10 cellular contexts compared by ENCODE assay signal in the genomic region with DNA sequence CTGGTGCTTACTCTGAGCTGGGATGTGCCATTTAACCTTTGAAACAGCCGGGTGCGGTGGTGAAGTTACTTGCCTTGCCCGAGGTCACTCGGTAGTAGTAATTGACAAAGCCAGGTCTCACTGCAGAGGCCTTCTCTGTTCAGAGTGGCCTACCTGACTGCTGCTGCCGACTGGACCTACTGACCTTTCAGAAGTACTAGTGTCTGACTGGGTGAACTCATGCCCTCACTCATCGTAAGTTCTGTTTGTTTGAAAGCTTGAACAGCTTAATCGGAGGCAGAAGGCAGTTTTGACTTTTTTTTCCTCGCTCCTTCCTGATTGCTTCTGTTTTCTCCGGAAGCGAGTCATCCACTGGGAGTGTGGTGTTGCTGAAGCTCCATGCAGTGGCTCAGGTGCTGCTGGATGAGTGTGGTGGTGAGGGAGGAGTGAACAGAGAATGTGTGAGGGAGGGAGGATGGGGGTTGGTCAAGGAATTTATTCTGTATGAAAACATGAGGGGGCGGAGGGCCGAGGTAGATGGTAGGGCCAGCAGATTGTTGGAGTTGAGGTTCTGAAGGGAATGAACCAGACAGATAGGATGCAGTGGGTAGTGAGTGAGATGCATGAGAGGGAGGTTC. TPM values are rescaled to one million over a fixed set of nuclear protein-coding genes. Genes with fewer than 3 reads are reported as not detected.
DNase-seq lines count a peak whose midpoint lies in the region; ATAC-seq and TF ChIP-seq lines count a peak whose summit lies in the region.
"Had no signal": no experiment of that assay in that cellular context is flagged by ENCODE, and none has a peak within 500 bp of the region (broad histone marks: within the 10 kb centered on the region; RNA-seq: fewer than 3 reads in every experiment).

No MANE protein-coding gene starts in this region.

- no peak for TF ChIP-seq POLR2A in tibial nerve (IDR thresholded peaks at IDR 0.05)

- no peaks in the 10 kb centered on the region for H3K79me2 ChIP-seq in SK-N-SH (ENCODE audit: insufficient read depth)

- POLR2A ChIA-PET in SK-N-SH (lab: Yijun Ruan, JAX), result no interaction called here

- 71% methylated on average over 12 of the region's 12 CpGs for WGBS in SK-N-SH (ENCODE audit: low lambda C conversion rate)
- 58 to 69% methylated on average over 12 of the region's 12 CpGs for WGBS in tibial nerve, 2 donors

- no peaks in the 10 kb centered on the region for H3F3A ChIP-seq in SK-N-SH (replicated peaks; ENCODE audit: insufficient read depth)

- no peak for TF ChIP-seq CTCF in SK-N-SH (IDR thresholded peaks at IDR 0.05)
- no peak for TF ChIP-seq CTCF in tibial nerve (IDR thresholded peaks at IDR 0.05)

- H2AFZ ChIP-seq in SK-N-SH (ENCODE audit: low read depth), result 0 out of 2 replicates have a peak overlapping the region, but pooled peaks have one; percentile 35

- no peak for TF ChIP-seq RAD21 in SK-N-SH (IDR thresholded peaks at IDR 0.05; ENCODE audit: low read length)

- H3K36me3 ChIP-seq in SK-N-SH (replicated peaks in 1 of 2; ENCODE audit: control insufficient read depth in 1 of 2, insufficient read depth in 2 of 2, low read length in 1 of 2) (no peaks in the 10 kb centered on the region), tibial nerve (no peaks in the 10 kb centered on the region)

- H3K27me3 ChIP-seq in SK-N-SH (ENCODE audit: insufficient read depth) (no peaks in the 10 kb centered on the region), tibial nerve (peaks cover 0 to 7% of the 10 kb centered on the region in 2 donors)

- no peaks in the 10 kb centered on the region for H3K9me2 ChIP-seq in SK-N-SH

- H3K4me2 ChIP-seq in SK-N-SH, result no peak overlapping the region

- no peaks in the 10 kb centered on the region for H4K20me1 ChIP-seq in SK-N-SH (ENCODE audit: insufficient read depth)

- in situ Hi-C loops in KBM-7 (cut with MboI; ENCODE audit: low pct_unique_long_range_greater_than_20kb, low sequenced_read_pairs), result no loop called here

- H3K9me3 ChIP-seq in SK-N-SH, result no peaks in the 10 kb centered on the region
- no peaks in the 10 kb centered on the region for H3K9me3 ChIP-seq in tibial nerve

- H3K4me3 ChIP-seq in SK-N-SH (ENCODE audit: low read depth in 2 of 2, low read length in 1 of 2), result no peak overlapping the region
- H3K4me3 ChIP-seq in tibial nerve, result no peak overlapping the region

- CTCF ChIA-PET in SK-N-SH (lab: Yijun Ruan, JAX), result interaction anchor here (0.8 to 1.9 kb wide), 4 partner anchors 15 to 69 kb away, joined by 3 to 7 read pairs (median 4); a partner anchor contains a TSS

- H3K4me1 ChIP-seq in SK-N-SH (ENCODE audit: control insufficient read depth in 1 of 2, insufficient read depth in 2 of 2, low read depth in 1 of 2, low read length in 1 of 2) (peaks cover 0 to 12% of the 10 kb centered on the region in 2 experiments; a peak in 1 of 4 replicates), tibial nerve (peaks cover 0 to 41% (median 8%) of the 10 kb centered on the region in 4 donors)

- no peak overlapping the region for H3K27ac ChIP-seq in SK-N-SH (ENCODE audit: low read depth in 2 of 2, low read length in 1 of 2)
- H3K27ac ChIP-seq in tibial nerve, result peak overlapping the region in 3 of 4 donors; percentile 1 to 93 (median 55)

- TF ChIP-seq EP300 in SK-N-SH (IDR thresholded peaks at IDR 0.05; ENCODE audit: borderline replicate concordance in 1 of 2, low read depth in 1 of 2, low read length in 1 of 2) (no peak), tibial nerve (IDR thresholded peaks at IDR 0.05) (no peak)

- intact Hi-C loops in left colon (cut with DNase I, micrococcal nuclease), result no loop called here

- ATAC-seq in SK-N-SH treated with all-trans-retinoic acid at 6 μM for 48 hours, result no peak; the same call in 2 of the 3 replicates
- peak; percentile 26 for ATAC-seq in left colon
- ATAC-seq in HG03175 (IDR thresholded peaks at IDR 0.05; ENCODE audit: unreplicated experiment), result no peak
- ATAC-seq: activated CD8-positive, alpha-beta memory T cell treated with anti-CD3 and anti-CD28 coated beads, Interleukin-2, amount 10 ng/mL, durations not matched to agents 7 days and 5 days had no signal

- DNase-seq in SK-N-SH, result no peak
- DNase-seq in amniotic stem cell (lab: John Stamatoyannopoulos, UW), result peak; percentile 46
- peak; percentile 60 for DNase-seq in left colon
- no peak for DNase-seq in tibial nerve (ENCODE audit: low spot score in 2 of 2)
- DNase-seq in T-helper 9 cell, result no peak
- DNase-seq in KBM-7, result no peak
- DNase-seq: activated CD8-positive, alpha-beta memory T cell treated with anti-CD3 and anti-CD28 coated beads, Interleukin-2, amount 10 ng/mL, durations not matched to agents 7 days and 5 days; MM.1S had no signal

- H3K9ac ChIP-seq in SK-N-SH, result no peak overlapping the region

TF ChIP-seq in SK-N-SH, 30 proteins besides CTCF, POLR2A, EP300 and RAD21:
- TF ChIP-seq NFIC (IDR thresholded peaks at IDR 0.05; ENCODE audit: borderline replicate concordance) (no peak), MXI1 (IDR thresholded peaks at IDR 0.05; ENCODE audit: low read depth, low read length) (no peak), FOSL2 (IDR thresholded peaks at IDR 0.05; ENCODE audit: borderline replicate concordance, low read depth) (0 out of 2 replicates have a peak, but pooled peaks have one; percentile 4)

TF ChIP-seq in SK-N-SH treated with all-trans-retinoic acid at 6 μM for 48 hours, 23 proteins besides CTCF, POLR2A, EP300 and RAD21:
- TF ChIP-seq ZC3H10 (CRISPR knock-in tag; IDR thresholded peaks at IDR 0.05) (no peak), CSDC2 (CRISPR knock-in tag; IDR thresholded peaks at IDR 0.05) (no peak), OSR1 (CRISPR knock-in tag; IDR thresholded peaks at IDR 0.05) (no peak), GLIS3 (CRISPR knock-in tag; IDR thresholded peaks at IDR 0.05) (no peak), TOX (CRISPR knock-in tag; IDR thresholded peaks at IDR 0.05; ENCODE audit: borderline replicate concordance) (no peak), TCF4 (CRISPR knock-in tag; IDR thresholded peaks at IDR 0.05; ENCODE audit: borderline replicate concordance) (no peak), PPARA (CRISPR knock-in tag; IDR thresholded peaks at IDR 0.05; ENCODE audit: borderline replicate concordance) (no peak)
- TF ChIP-seq, protein P1, sequence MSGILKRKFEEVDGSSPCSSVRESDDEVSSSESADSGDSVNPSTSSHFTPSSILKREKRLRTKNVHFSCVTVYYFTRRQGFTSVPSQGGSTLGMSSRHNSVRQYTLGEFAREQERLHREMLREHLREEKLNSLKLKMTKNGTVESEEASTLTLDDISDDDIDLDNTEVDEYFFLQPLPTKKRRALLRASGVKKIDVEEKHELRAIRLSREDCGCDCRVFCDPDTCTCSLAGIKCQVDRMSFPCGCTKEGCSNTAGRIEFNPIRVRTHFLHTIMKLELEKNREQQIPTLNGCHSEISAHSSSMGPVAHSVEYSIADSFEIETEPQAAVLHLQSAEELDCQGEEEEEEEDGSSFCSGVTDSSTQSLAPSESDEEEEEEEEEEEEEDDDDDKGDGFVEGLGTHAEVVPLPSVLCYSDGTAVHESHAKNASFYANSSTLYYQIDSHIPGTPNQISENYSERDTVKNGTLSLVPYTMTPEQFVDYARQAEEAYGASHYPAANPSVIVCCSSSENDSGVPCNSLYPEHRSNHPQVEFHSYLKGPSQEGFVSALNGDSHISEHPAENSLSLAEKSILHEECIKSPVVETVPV (CRISPR knock-in tag; IDR thresholded peaks at IDR 0.05), result no peak

RNA-seq across cellular contexts. Expression of a gene that starts 2.7 kb away (rescaled TPM):
- polyA plus RNA-seq in SK-N-SH (2012; rRNA removed), result 1.0 TPM in 2 replicates
- 1.1 and 2.2 TPM in 2 replicates for polyA plus RNA-seq in SK-N-SH (2012; cell fraction: cytosol; rRNA removed)
- 0.87 and 1.3 TPM in 2 replicates for polyA plus RNA-seq in SK-N-SH (2012; cell fraction: nucleus; rRNA removed)
- total RNA-seq in left colon, result 100 to 1,000 TPM; 852 to 964 TPM
- total RNA-seq in tibial nerve, result 10 to 100 TPM; 39.0 to 79.1 (median 45.5) TPM

RNA-seq across cellular contexts. Expression of a gene that starts 10.9 kb away (rescaled TPM):
- 1.1 and 1.6 TPM in 2 replicates for polyA plus RNA-seq in SK-N-SH (2012; rRNA removed)
- polyA plus RNA-seq in SK-N-SH (2012; cell fraction: cytosol; rRNA removed), result 0.95 and 1.4 TPM in 2 replicates
- polyA plus RNA-seq in SK-N-SH (2012; cell fraction: nucleus; rRNA removed), result 0.85 and 2.1 TPM in 2 replicates
- total RNA-seq in left colon (10 to 100 TPM in 1 of 2 donors, 1 to 10 TPM in 1; 7.1 to 38.3 TPM), tibial nerve (100 to 1,000 TPM in 1 of 4 donors, 10 to 100 TPM in 3; 86.1 to 179 (median 95.3) TPM)
- total RNA-seq: activated CD8-positive, alpha-beta memory T cell treated with anti-CD3 and anti-CD28 coated beads, Interleukin-2, amount 10 ng/mL, durations not matched to agents 7 days and 5 days had no signal

RNA-seq across cellular contexts. Expression of a gene that starts 37.0 kb away (rescaled TPM):
- polyA plus RNA-seq in SK-N-SH (2012; rRNA removed), result not detected in 2 replicates
- 0.13 TPM in 1 of 2 replicates, not detected in the other for polyA plus RNA-seq in SK-N-SH (2012; cell fraction: cytosol; rRNA removed)
- not detected in 2 replicates for polyA plus RNA-seq in SK-N-SH (2012; cell fraction: nucleus; rRNA removed)
- 100 to 1,000 TPM; 276 to 333 TPM for total RNA-seq in left colon
- total RNA-seq in tibial nerve, result 100 to 1,000 TPM in 3 of 4 donors, 10 to 100 TPM in 1; 76.8 to 627 (median 335) TPM
- total RNA-seq: activated CD8-positive, alpha-beta memory T cell treated with anti-CD3 and anti-CD28 coated beads, Interleukin-2, amount 10 ng/mL, durations not matched to agents 7 days and 5 days had no signal

RNA-seq across cellular contexts. Expression of a gene that starts 43.1 kb away (rescaled TPM):
- 4.3 and 4.8 TPM in 2 replicates for polyA plus RNA-seq in SK-N-SH (2012; rRNA removed)
- polyA plus RNA-seq in SK-N-SH (2012; cell fraction: cytosol; rRNA removed), result 3.0 and 3.9 TPM in 2 replicates
- 12.6 and 17.8 TPM in 2 replicates for polyA plus RNA-seq in SK-N-SH (2012; cell fraction: nucleus; rRNA removed)
- not detected for total RNA-seq in left colon
- total RNA-seq in tibial nerve, result not detected

RNA-seq across cellular contexts. Expression of a gene that starts 48.7 kb away (rescaled TPM):
- 121 and 128 TPM in 2 replicates for polyA plus RNA-seq in SK-N-SH (2012; rRNA removed)
- 44.6 and 79.2 TPM in 2 replicates for polyA plus RNA-seq in SK-N-SH (2012; cell fraction: cytosol; rRNA removed)
- 134 and 151 TPM in 2 replicates for polyA plus RNA-seq in SK-N-SH (2012; cell fraction: nucleus; rRNA removed)
- 10 to 100 TPM; 24.1 to 27.6 TPM for total RNA-seq in left colon
- total RNA-seq in tibial nerve, result 10 to 100 TPM; 30.8 to 57.3 (median 46.0) TPM

Comparison
In these comparisons a context has a peak if more than half of its experiments do, and no peak if none do; other contexts are left out.
1. DNase-seq: peak in amniotic stem cell (single experiment) and left colon (2 of 2); none in SK-N-SH (single experiment), tibial nerve (0 of 2), T-helper 9 cell (single experiment) and KBM-7 (single experiment).
2. H3K27ac ChIP-seq: peak in tibial nerve (3 of 4); none in SK-N-SH (0 of 2).
3. RNA of a gene that starts 2.7 kb away (total RNA-seq): 852 to 964 TPM in left colon; 39.0 to 79.1 TPM in tibial nerve; every median in the first group is over 10 times any median in the second.